ENCODE assay signal across 8 cellular contexts in the genomic region with DNA sequence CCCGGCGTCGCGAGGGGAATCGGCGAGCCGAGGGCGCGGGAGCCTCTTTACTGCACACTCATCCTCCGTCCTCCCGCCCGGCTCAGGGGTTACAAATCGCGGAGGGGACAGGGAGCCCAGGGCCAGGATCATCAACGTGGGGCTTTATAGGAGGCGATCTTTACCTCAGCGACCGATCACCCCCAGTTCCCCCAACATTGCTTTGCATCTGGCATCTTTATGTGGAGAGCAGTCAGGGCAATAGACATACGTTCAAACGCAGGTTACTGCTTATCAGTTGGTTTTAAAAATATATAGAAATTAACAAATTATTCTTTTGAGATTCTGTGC. TPM values are rescaled to one million over a fixed set of nuclear protein-coding genes. Genes with fewer than 3 reads are reported as not detected.
DNase-seq lines count a peak whose midpoint lies in the region; ATAC-seq and TF ChIP-seq lines count a peak whose summit lies in the region.

No MANE protein-coding gene starts in this region.

- POLR2A ChIA-PET in SK-N-SH (lab: Yijun Ruan, JAX): no interaction called here

- H3K27ac ChIP-seq in SK-N-SH (ENCODE audit: low read depth in 2 of 2, low read length in 1 of 2) (peak overlapping the region; percentile 73 to 88; a peak in 3 of 4 replicates), sigmoid colon (peak overlapping the region; percentile 84 to 90 (median 88))

- H3K9ac ChIP-seq in SK-N-SH: peak overlapping the region; percentile 93

- peak overlapping the region; percentile 87 for H3K4me2 ChIP-seq in SK-N-SH

- no peaks in the 10 kb centered on the region for H3K9me2 ChIP-seq in SK-N-SH

- no peaks in the 10 kb centered on the region for H3K27me3 ChIP-seq in SK-N-SH (ENCODE audit: insufficient read depth)
- no peaks in the 10 kb centered on the region for H3K27me3 ChIP-seq in sigmoid colon

- H3K79me2 ChIP-seq in SK-N-SH (ENCODE audit: insufficient read depth): peaks cover 55% of the 10 kb centered on the region

- TF ChIP-seq CTCF in SK-N-SH (IDR thresholded peaks at IDR 0.05) (no peak), sigmoid colon (IDR thresholded peaks at IDR 0.05) (no peak)

- TF ChIP-seq EP300 in SK-N-SH (IDR thresholded peaks at IDR 0.05; ENCODE audit: borderline replicate concordance in 1 of 2, low read depth in 1 of 2, low read length in 1 of 2) (no peak), sigmoid colon (IDR thresholded peaks at IDR 0.05) (no peak)

- TF ChIP-seq POLR2A in sigmoid colon (IDR thresholded peaks at IDR 0.05): no peak

- H3K4me3 ChIP-seq in SK-N-SH (ENCODE audit: low read depth in 2 of 2, low read length in 1 of 2): peak overlapping the region; percentile 97 to 99
- H3K4me3 ChIP-seq in sigmoid colon: peak overlapping the region; percentile 67 to 94 (median 78)

- peaks cover 14% of the 10 kb centered on the region; the same call in 1 of the 2 replicates for H4K20me1 ChIP-seq in SK-N-SH (ENCODE audit: insufficient read depth)

- TF ChIP-seq RAD21 in SK-N-SH (IDR thresholded peaks at IDR 0.05; ENCODE audit: low read length): no peak

- no peaks in the 10 kb centered on the region for H3K36me3 ChIP-seq in SK-N-SH (replicated peaks in 1 of 2; ENCODE audit: control insufficient read depth in 1 of 2, insufficient read depth in 2 of 2, low read length in 1 of 2)
- H3K36me3 ChIP-seq in sigmoid colon: no peaks in the 10 kb centered on the region

- peaks cover 12% of the 10 kb centered on the region for H3F3A ChIP-seq in SK-N-SH (replicated peaks; ENCODE audit: insufficient read depth)

- intact Hi-C loops in sigmoid colon (cut with DNase I): loop anchor here (1.0 kb wide), 1 partner anchor 71 kb away; a partner anchor contains a TSS

- peak; percentile 9 for ATAC-seq in HG03025 (IDR thresholded peaks at IDR 0.05; ENCODE audit: low FRiP score, unreplicated experiment)

- H3K4me1 ChIP-seq in SK-N-SH (ENCODE audit: control insufficient read depth in 1 of 2, insufficient read depth in 2 of 2, low read depth in 1 of 2, low read length in 1 of 2) (peaks cover 0 to 8% of the 10 kb centered on the region in 2 experiments; a peak in 2 of 4 replicates), sigmoid colon (peaks cover 0 to 40% (median 29%) of the 10 kb centered on the region in 4 donors)

- peak overlapping the region; percentile 91 for H2AFZ ChIP-seq in SK-N-SH (ENCODE audit: low read depth)

- 0% methylated on average over 5 of the region's 20 CpGs for WGBS in SK-N-SH (ENCODE audit: low lambda C conversion rate)
- WGBS in sigmoid colon, 2 donors: 1% methylated on average over 20 of the region's 20 CpGs

- no peaks in the 10 kb centered on the region for H3K9me3 ChIP-seq in SK-N-SH
- H3K9me3 ChIP-seq in sigmoid colon: no peaks in the 10 kb centered on the region

- CTCF ChIA-PET in SK-N-SH (lab: Yijun Ruan, JAX): no interaction called here

- peak; percentile 71 for DNase-seq in activated CD8-positive, alpha-beta memory T cell treated with anti-CD3 and anti-CD28 coated beads, Interleukin-2, amount 50 U/mL, for 48 hours
- no peak for DNase-seq in activated CD8-positive, alpha-beta memory T cell treated with anti-CD3 and anti-CD28 coated beads for 24 hours
- DNase-seq in SK-N-SH (no peak), fibroblast of gingiva (ENCODE audit: low read depth) (peak; percentile 2), sigmoid colon (no peak), NCI-H226 (no peak), NK-92 (lab: John Stamatoyannopoulos, UW; ENCODE audit: unreplicated experiment) (no peak)

TF ChIP-seq in SK-N-SH, 30 proteins besides CTCF, POLR2A, EP300 and RAD21:
- TF ChIP-seq TEAD4 (IDR thresholded peaks at IDR 0.05; ENCODE audit: borderline replicate concordance, insufficient read depth) (no peak), FOSL2 (IDR thresholded peaks at IDR 0.05; ENCODE audit: borderline replicate concordance, low read depth) (no peak), TAF1 (IDR thresholded peaks at IDR 0.05; ENCODE audit: borderline replicate concordance, low read depth, low read length) (no peak), POLR2AphosphoS5 (IDR thresholded peaks at IDR 0.05; ENCODE audit: low read depth, low read length) (no peak), NRF1 (IDR thresholded peaks at IDR 0.05; ENCODE audit: low read depth, low read length) (no peak), MXI1 (IDR thresholded peaks at IDR 0.05; ENCODE audit: low read depth, low read length) (no peak), SMC3 (IDR thresholded peaks at IDR 0.05; ENCODE audit: low read depth, low read length) (no peak), RXRA (IDR thresholded peaks at IDR 0.05; ENCODE audit: borderline replicate concordance, low read depth) (no peak), GATA2 (CRISPR knock-in tag; IDR thresholded peaks at IDR 0.05) (no peak), RFX5 (IDR thresholded peaks at IDR 0.05; ENCODE audit: low read length) (no peak)
- TF ChIP-seq, protein P1, sequence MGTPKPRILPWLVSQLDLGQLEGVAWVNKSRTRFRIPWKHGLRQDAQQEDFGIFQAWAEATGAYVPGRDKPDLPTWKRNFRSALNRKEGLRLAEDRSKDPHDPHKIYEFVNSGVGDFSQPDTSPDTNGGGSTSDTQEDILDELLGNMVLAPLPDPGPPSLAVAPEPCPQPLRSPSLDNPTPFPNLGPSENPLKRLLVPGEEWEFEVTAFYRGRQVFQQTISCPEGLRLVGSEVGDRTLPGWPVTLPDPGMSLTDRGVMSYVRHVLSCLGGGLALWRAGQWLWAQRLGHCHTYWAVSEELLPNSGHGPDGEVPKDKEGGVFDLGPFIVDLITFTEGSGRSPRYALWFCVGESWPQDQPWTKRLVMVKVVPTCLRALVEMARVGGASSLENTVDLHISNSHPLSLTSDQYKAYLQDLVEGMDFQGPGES (IDR thresholded peaks at IDR 0.05; ENCODE audit: low read depth, low read length): no peak
- TF ChIP-seq, protein P2, sequence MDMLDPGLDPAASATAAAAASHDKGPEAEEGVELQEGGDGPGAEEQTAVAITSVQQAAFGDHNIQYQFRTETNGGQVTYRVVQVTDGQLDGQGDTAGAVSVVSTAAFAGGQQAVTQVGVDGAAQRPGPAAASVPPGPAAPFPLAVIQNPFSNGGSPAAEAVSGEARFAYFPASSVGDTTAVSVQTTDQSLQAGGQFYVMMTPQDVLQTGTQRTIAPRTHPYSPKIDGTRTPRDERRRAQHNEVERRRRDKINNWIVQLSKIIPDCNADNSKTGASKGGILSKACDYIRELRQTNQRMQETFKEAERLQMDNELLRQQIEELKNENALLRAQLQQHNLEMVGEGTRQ (IDR thresholded peaks at IDR 0.05; ENCODE audit: borderline replicate concordance, low read depth, low read length): no peak
- TF ChIP-seq, protein P3, sequence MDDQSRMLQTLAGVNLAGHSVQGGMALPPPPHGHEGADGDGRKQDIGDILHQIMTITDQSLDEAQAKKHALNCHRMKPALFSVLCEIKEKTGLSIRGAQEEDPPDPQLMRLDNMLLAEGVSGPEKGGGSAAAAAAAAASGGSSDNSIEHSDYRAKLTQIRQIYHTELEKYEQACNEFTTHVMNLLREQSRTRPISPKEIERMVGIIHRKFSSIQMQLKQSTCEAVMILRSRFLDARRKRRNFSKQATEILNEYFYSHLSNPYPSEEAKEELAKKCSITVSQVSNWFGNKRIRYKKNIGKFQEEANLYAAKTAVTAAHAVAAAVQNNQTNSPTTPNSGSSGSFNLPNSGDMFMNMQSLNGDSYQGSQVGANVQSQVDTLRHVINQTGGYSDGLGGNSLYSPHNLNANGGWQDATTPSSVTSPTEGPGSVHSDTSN (IDR thresholded peaks at IDR 0.05): no peak
- TF ChIP-seq, protein P4, sequence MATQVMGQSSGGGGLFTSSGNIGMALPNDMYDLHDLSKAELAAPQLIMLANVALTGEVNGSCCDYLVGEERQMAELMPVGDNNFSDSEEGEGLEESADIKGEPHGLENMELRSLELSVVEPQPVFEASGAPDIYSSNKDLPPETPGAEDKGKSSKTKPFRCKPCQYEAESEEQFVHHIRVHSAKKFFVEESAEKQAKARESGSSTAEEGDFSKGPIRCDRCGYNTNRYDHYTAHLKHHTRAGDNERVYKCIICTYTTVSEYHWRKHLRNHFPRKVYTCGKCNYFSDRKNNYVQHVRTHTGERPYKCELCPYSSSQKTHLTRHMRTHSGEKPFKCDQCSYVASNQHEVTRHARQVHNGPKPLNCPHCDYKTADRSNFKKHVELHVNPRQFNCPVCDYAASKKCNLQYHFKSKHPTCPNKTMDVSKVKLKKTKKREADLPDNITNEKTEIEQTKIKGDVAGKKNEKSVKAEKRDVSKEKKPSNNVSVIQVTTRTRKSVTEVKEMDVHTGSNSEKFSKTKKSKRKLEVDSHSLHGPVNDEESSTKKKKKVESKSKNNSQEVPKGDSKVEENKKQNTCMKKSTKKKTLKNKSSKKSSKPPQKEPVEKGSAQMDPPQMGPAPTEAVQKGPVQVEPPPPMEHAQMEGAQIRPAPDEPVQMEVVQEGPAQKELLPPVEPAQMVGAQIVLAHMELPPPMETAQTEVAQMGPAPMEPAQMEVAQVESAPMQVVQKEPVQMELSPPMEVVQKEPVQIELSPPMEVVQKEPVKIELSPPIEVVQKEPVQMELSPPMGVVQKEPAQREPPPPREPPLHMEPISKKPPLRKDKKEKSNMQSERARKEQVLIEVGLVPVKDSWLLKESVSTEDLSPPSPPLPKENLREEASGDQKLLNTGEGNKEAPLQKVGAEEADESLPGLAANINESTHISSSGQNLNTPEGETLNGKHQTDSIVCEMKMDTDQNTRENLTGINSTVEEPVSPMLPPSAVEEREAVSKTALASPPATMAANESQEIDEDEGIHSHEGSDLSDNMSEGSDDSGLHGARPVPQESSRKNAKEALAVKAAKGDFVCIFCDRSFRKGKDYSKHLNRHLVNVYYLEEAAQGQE (IDR thresholded peaks at IDR 0.05; ENCODE audit: low read depth, low read length): no peak

RNA-seq across cellular contexts. Expression of a gene that starts 0.6 kb away (rescaled TPM):
- polyA plus RNA-seq in SK-N-SH (2012; rRNA removed) (22.2 and 28.0 TPM in 2 replicates), sigmoid colon (1 to 10 TPM; 3.5 to 6.8 (median 6.0) TPM)
- polyA plus RNA-seq in SK-N-SH (2012; cell fraction: cytosol; rRNA removed): 25.0 and 26.3 TPM in 2 replicates
- 37.1 and 60.8 TPM in 2 replicates for polyA plus RNA-seq in SK-N-SH (2012; cell fraction: nucleus; rRNA removed)
- 10 to 100 TPM; 22.4 to 37.1 (median 33.2) TPM for total RNA-seq in sigmoid colon

Comparison
In these comparisons a context has a peak if more than half of its experiments do, and no peak if none do; other contexts are left out.
1. DNase-seq: peak in activated CD8-positive, alpha-beta memory T cell treated with anti-CD3 and anti-CD28 coated beads, Interleukin-2, amount 50 U/mL, for 48 hours (single experiment) and fibroblast of gingiva (single experiment); none in activated CD8-positive, alpha-beta memory T cell treated with anti-CD3 and anti-CD28 coated beads for 24 hours (single experiment), SK-N-SH (single experiment), sigmoid colon (single experiment), NCI-H226 (single experiment) and NK-92 (single experiment).